ENCODE assay signal across 1 cellular context in genomic region chr11:128796275-128796674, GRCh38.
TF ChIP-seq lines count a peak whose summit lies in the region.

No MANE protein-coding gene starts in this region.

TF ChIP-seq in GM12878, 131 proteins besides CTCF, POLR2A, EP300 and RAD21 (continued from another document and continues in another):
- no peak for TF ChIP-seq MAX (IDR thresholded peaks at IDR 0.05; ENCODE audit: low read depth, low read length)
- peak; percentile 19; the same call in 1 of the 2 replicates for TF ChIP-seq RUNX3 (IDR thresholded peaks at IDR 0.05; ENCODE audit: low read length)
- TF ChIP-seq PKNOX1 (IDR thresholded peaks at IDR 0.05): no peak
- TF ChIP-seq BCL3 (IDR thresholded peaks at IDR 0.05; ENCODE audit: borderline replicate concordance, insufficient read depth, low read depth, low read length, poor library complexity, severe bottlenecking): no peak
- TF ChIP-seq EZH2 (IDR thresholded peaks at IDR 0.05; ENCODE audit: borderline replicate concordance, control insufficient read depth, low read depth, low read length): no peak
- TF ChIP-seq NR2C2 (IDR thresholded peaks at IDR 0.05; ENCODE audit: borderline replicate concordance, control insufficient read depth, insufficient read length, low read depth): no peak
- TF ChIP-seq SMC3 (IDR thresholded peaks at IDR 0.05; ENCODE audit: borderline replicate concordance, low read length): no peak
- TF ChIP-seq CUX1 (IDR thresholded peaks at IDR 0.05; ENCODE audit: insufficient replicate concordance, low read depth, low read length): no peak
- TF ChIP-seq IKZF1 (conservative IDR thresholded peaks at IDR 0.05): no peak
- no peak for TF ChIP-seq ZBTB4 (CRISPR knock-in tag; IDR thresholded peaks at IDR 0.05)
- 0 out of 2 replicates have a peak, but pooled peaks have one; percentile 15 for TF ChIP-seq ATF2 (IDR thresholded peaks at IDR 0.05; ENCODE audit: low read length)
- no peak for TF ChIP-seq WRNIP1 (IDR thresholded peaks at IDR 0.05; ENCODE audit: borderline replicate concordance, low read depth, low read length)
- TF ChIP-seq IRF5 (IDR thresholded peaks at IDR 0.05; ENCODE audit: borderline replicate concordance): no peak
- TF ChIP-seq SKIL (IDR thresholded peaks at IDR 0.05; ENCODE audit: low read depth, poor library complexity, severe bottlenecking): peak; percentile 97
- TF ChIP-seq ZNF274 (IDR thresholded peaks at IDR 0.05; ENCODE audit: insufficient read depth, insufficient read length): no peak
- no peak for TF ChIP-seq SIX5 (IDR thresholded peaks at IDR 0.05; ENCODE audit: low read depth, low read length, severe bottlenecking)
- no peak for TF ChIP-seq ZNF217 (IDR thresholded peaks at IDR 0.05)
- TF ChIP-seq CREM (IDR thresholded peaks at IDR 0.05; ENCODE audit: low read depth): 0 out of 2 replicates have a peak, but pooled peaks have one; percentile 9
- no peak for TF ChIP-seq KAT2A (conservative IDR thresholded peaks at IDR 0.05; ENCODE audit: control insufficient read depth, low read depth, low read length)
- no peak for TF ChIP-seq MTA3 (IDR thresholded peaks at IDR 0.05; ENCODE audit: borderline replicate concordance, low read length)
- no peak for TF ChIP-seq PML (IDR thresholded peaks at IDR 0.05; ENCODE audit: low read length)
- peak; percentile 46; the same call in 1 of the 2 replicates for TF ChIP-seq MEF2A (IDR thresholded peaks at IDR 0.05; ENCODE audit: insufficient read depth, low read depth, low read length)
- TF ChIP-seq ZBTB40 (IDR thresholded peaks at IDR 0.05; ENCODE audit: borderline replicate concordance): no peak
- TF ChIP-seq RELB (IDR thresholded peaks at IDR 0.05; ENCODE audit: low read depth): no peak
- no peak for TF ChIP-seq FOXK2 (IDR thresholded peaks at IDR 0.05)
- no peak for TF ChIP-seq SREBF2 (IDR thresholded peaks at IDR 0.05; ENCODE audit: low read length)
- TF ChIP-seq FOS (IDR thresholded peaks at IDR 0.05; ENCODE audit: borderline replicate concordance, extremely low read depth, insufficient read length): no peak
- no peak for TF ChIP-seq MLLT1 (IDR thresholded peaks at IDR 0.05)
